In genomic region chr1:211939876-211940468, GRCh38 we compare ENCODE assay signal across 7 cellular contexts.
DNase-seq lines count a peak whose midpoint lies in the region; ATAC-seq and TF ChIP-seq lines count a peak whose summit lies in the region.

No MANE protein-coding gene starts in this region.

- H3K4me1 ChIP-seq in OCI-LY3 (ENCODE audit: low read length) (peaks cover 55% of the 10 kb centered on the region), suprapubic skin (peaks cover 8% of the 10 kb centered on the region)

- H3K9ac ChIP-seq in OCI-LY3 (ENCODE audit: low read length), result peak overlapping the region; percentile 29; the same call in 1 of the 2 replicates

- peak overlapping the region; percentile 75 for H3K4me2 ChIP-seq in OCI-LY3 (ENCODE audit: low read length)

- H2AFZ ChIP-seq in OCI-LY3 (ENCODE audit: low read depth, low read length), result no peak overlapping the region

- no peaks in the 10 kb centered on the region for H3K79me2 ChIP-seq in OCI-LY3 (ENCODE audit: low read length)

- 75% methylated on average over 3 of the region's 3 CpGs for WGBS in suprapubic skin

- DNase-seq in stimulated activated CD4-positive, alpha-beta T cell treated with anti-CD3 and anti-CD28 coated beads, Interleukin-2, amount 100 ng/mL, for 24 hours, result peak; percentile 44 to 53
- DNase-seq in middle frontal gyrus (ENCODE audit: extremely low spot score, low spot score) (no peak), suprapubic skin (ENCODE audit: low spot score in 2 of 2) (no peak), globus pallidus (ENCODE audit: low spot score) (no peak)

- no peak for TF ChIP-seq POLR2A in suprapubic skin (IDR thresholded peaks at IDR 0.05)

- H3K36me3 ChIP-seq in OCI-LY3 (replicated peaks; ENCODE audit: low read depth, low read length) (peaks cover 25% of the 10 kb centered on the region), suprapubic skin (peaks cover 8% of the 10 kb centered on the region)

- H3K27me3 ChIP-seq in OCI-LY3 (ENCODE audit: low read depth, low read length) (no peaks in the 10 kb centered on the region), suprapubic skin (no peaks in the 10 kb centered on the region)

- peak; percentile 81 for ATAC-seq in GM18907 (IDR thresholded peaks at IDR 0.05; ENCODE audit: unreplicated experiment)
- ATAC-seq in HG02588 (IDR thresholded peaks at IDR 0.05; ENCODE audit: unreplicated experiment), result peak; percentile 80

- H3K27ac ChIP-seq in OCI-LY3 (ENCODE audit: low read length), result peak overlapping the region; percentile 83
- no peak overlapping the region for H3K27ac ChIP-seq in suprapubic skin

- TF ChIP-seq CTCF in OCI-LY3 (IDR thresholded peaks at IDR 0.05; ENCODE audit: low read depth, low read length), result no peak
- no peak for TF ChIP-seq CTCF in suprapubic skin (IDR thresholded peaks at IDR 0.05)

- H4K20me1 ChIP-seq in OCI-LY3 (ENCODE audit: insufficient read depth, low read length), result no peaks in the 10 kb centered on the region

- no peak for TF ChIP-seq EP300 in suprapubic skin (IDR thresholded peaks at IDR 0.05)

- peak overlapping the region; percentile 21; the same call in 1 of the 2 replicates for H3K4me3 ChIP-seq in OCI-LY3 (ENCODE audit: low read length)
- H3K4me3 ChIP-seq in suprapubic skin, result no peak overlapping the region

- H3K9me3 ChIP-seq in OCI-LY3 (ENCODE audit: insufficient read depth, low read length), result no peaks in the 10 kb centered on the region
- H3K9me3 ChIP-seq in suprapubic skin, result no peaks in the 10 kb centered on the region

Comparison
In these comparisons a context has a peak if more than half of its experiments do, and no peak if none do; other contexts are left out.
1. DNase-seq: peak in stimulated activated CD4-positive, alpha-beta T cell treated with anti-CD3 and anti-CD28 coated beads, Interleukin-2, amount 100 ng/mL, for 24 hours (2 of 2); none in middle frontal gyrus (single experiment), suprapubic skin (0 of 2) and globus pallidus (single experiment).